In genomic region chr14:69079188-69079742, GRCh38 we compare ENCODE assay signal across 10 cellular contexts.
DNase-seq lines count a peak whose midpoint lies in the region; ATAC-seq, FAIRE-seq and TF ChIP-seq lines count a peak whose summit lies in the region.
"Had no signal": no experiment of that assay in that cellular context is flagged by ENCODE, and none has a peak within 500 bp of the region (broad histone marks: within the 10 kb centered on the region; RNA-seq: fewer than 3 reads in every experiment).

No MANE protein-coding gene starts in this region.

- no peak for TF ChIP-seq CTCF in CD8-positive, alpha-beta T cell (IDR thresholded peaks at IDR 0.05)
- TF ChIP-seq CTCF in RWPE1 (conservative IDR thresholded peaks at IDR 0.05; ENCODE audit: low read depth) (no peak), fibroblast of mammary gland (conservative IDR thresholded peaks at IDR 0.05; ENCODE audit: control insufficient read depth, insufficient read depth, low read depth, low read length) (no peak), nephron progenitor cell (IDR thresholded peaks at IDR 0.05) (no peak)

- POLR2A ChIA-PET in CD8-positive, alpha-beta T cell (lab: Charles Lee): no interaction called here
- POLR2A ChIA-PET in RWPE1 (lab: Yijun Ruan, JAX; ENCODE audit: low non-redundant PET): no interaction called here

- no peak overlapping the region for H3K4me3 ChIP-seq in CD8-positive, alpha-beta T cell (ENCODE audit: low read depth, low read length)
- no peak overlapping the region for H3K4me3 ChIP-seq in fibroblast of mammary gland (ENCODE audit: control insufficient read depth, low read depth, low read length)

- no peak overlapping the region for H3K27ac ChIP-seq in CD8-positive, alpha-beta T cell (ENCODE audit: low read depth, low read length)
- peak overlapping the region; percentile 54; the same call in 1 of the 2 replicates for H3K27ac ChIP-seq in RWPE1

- intact Hi-C loops in CD8-positive, alpha-beta T cell (cut with DNase I, micrococcal nuclease): no loop called here
- intact Hi-C loops in activated T-helper 1 cell treated with anti-CD3 and anti-CD28 coated beads, Interleukin-12 subunit alpha, Interleukin-12 subunit beta, Interleukin-2, Interleukin-4 antibody, amounts not matched to agents 30 ng/mL and 10 ng/mL and 1 ng/mL, durations not matched to agents 14 hours and 24 hours and 36 hours (cut with micrococcal nuclease): no loop called here

- no peaks in the 10 kb centered on the region for H3K27me3 Mint-ChIP-seq in CD8-positive, alpha-beta T cell (ENCODE audit: low read depth)
- no peaks in the 10 kb centered on the region for H3K27me3 Mint-ChIP-seq in nephron progenitor cell (ENCODE audit: low read depth, poor library complexity)
- H3K27me3 Mint-ChIP-seq in activated T-helper 1 cell treated with anti-CD3 and anti-CD28 coated beads, Interleukin-12 subunit alpha, Interleukin-12 subunit beta, Interleukin-2, Interleukin-4 antibody, amounts not matched to agents 30 ng/mL and 10 ng/mL and 1 ng/mL, durations not matched to agents 14 hours and 24 hours and 36 hours (ENCODE audit: insufficient read depth): no peaks in the 10 kb centered on the region
- H3K27me3 Mint-ChIP-seq: activated CD4-positive, alpha-beta memory T cell treated with anti-CD3 and anti-CD28 coated beads, Interleukin-2, amount 10 ng/mL, durations not matched to agents 7 days and 5 days had no signal

- ATAC-seq in CD8-positive, alpha-beta T cell: no peak

- no peak for FAIRE-seq in GM12891 (lab: Jason Lieb, UNC)

- CTCF ChIA-PET in CD8-positive, alpha-beta T cell (lab: Charles Lee): no interaction called here
- CTCF ChIA-PET in RWPE1 (lab: Yijun Ruan, JAX): no interaction called here

- H3K9me3 Mint-ChIP-seq in CD8-positive, alpha-beta T cell: no peaks in the 10 kb centered on the region
- H3K9me3 Mint-ChIP-seq in nephron progenitor cell: no peaks in the 10 kb centered on the region
- H3K9me3 Mint-ChIP-seq in activated T-helper 1 cell treated with anti-CD3 and anti-CD28 coated beads, Interleukin-12 subunit alpha, Interleukin-12 subunit beta, Interleukin-2, Interleukin-4 antibody, amounts not matched to agents 30 ng/mL and 10 ng/mL and 1 ng/mL, durations not matched to agents 14 hours and 24 hours and 36 hours: no peaks in the 10 kb centered on the region
- H3K9me3 Mint-ChIP-seq: activated CD4-positive, alpha-beta memory T cell treated with anti-CD3 and anti-CD28 coated beads, Interleukin-2, amount 10 ng/mL, durations not matched to agents 7 days and 5 days had no signal

- peaks cover 83% of the 10 kb centered on the region for H3K36me3 Mint-ChIP-seq in CD8-positive, alpha-beta T cell
- peaks cover 72% of the 10 kb centered on the region for H3K36me3 Mint-ChIP-seq in nephron progenitor cell (ENCODE audit: low read depth)
- peaks cover 20% of the 10 kb centered on the region for H3K36me3 Mint-ChIP-seq in activated T-helper 1 cell treated with anti-CD3 and anti-CD28 coated beads, Interleukin-12 subunit alpha, Interleukin-12 subunit beta, Interleukin-2, Interleukin-4 antibody, amounts not matched to agents 30 ng/mL and 10 ng/mL and 1 ng/mL, durations not matched to agents 14 hours and 24 hours and 36 hours (ENCODE audit: low read depth)

- DNase-seq in CD8-positive, alpha-beta T cell: no peak
- peak; percentile 54 for DNase-seq in RWPE1 (ENCODE audit: low spot score)
- DNase-seq in fibroblast of mammary gland (ENCODE audit: low read depth): peak; percentile 63
- DNase-seq in nephron progenitor cell: no peak
- no peak for DNase-seq in GM19238 (ENCODE audit: insufficient read length, low spot score)
- DNase-seq in NCI-H1105 treated with DMSO at 0.1 percent for 48 hours (lab: John Stamatoyannopoulos, UW): no peak
- no peak for DNase-seq in GM12891 (ENCODE audit: insufficient read length, low spot score)
- DNase-seq in activated T-helper 1 cell treated with anti-CD3 and anti-CD28 coated beads, Interleukin-12 subunit alpha, Interleukin-12 subunit beta, Interleukin-2, Interleukin-4 antibody, amounts not matched to agents 30 ng/mL and 10 ng/mL and 1 ng/mL, durations not matched to agents 14 hours and 24 hours and 36 hours (ENCODE audit: low spot score): no peak
- DNase-seq: activated CD4-positive, alpha-beta memory T cell treated with anti-CD3 and anti-CD28 coated beads, Interleukin-2, amount 10 ng/mL, durations not matched to agents 7 days and 5 days; head of caudate nucleus had no signal

- no peak for TF ChIP-seq POLR2A in GM12891 (IDR thresholded peaks at IDR 0.05; ENCODE audit: low read depth, low read length)

- no peak overlapping the region for H3K4me3 Mint-ChIP-seq in CD8-positive, alpha-beta T cell
- H3K4me3 Mint-ChIP-seq in nephron progenitor cell: no peak overlapping the region
- no peak overlapping the region for H3K4me3 Mint-ChIP-seq in activated T-helper 1 cell treated with anti-CD3 and anti-CD28 coated beads, Interleukin-12 subunit alpha, Interleukin-12 subunit beta, Interleukin-2, Interleukin-4 antibody, amounts not matched to agents 30 ng/mL and 10 ng/mL and 1 ng/mL, durations not matched to agents 14 hours and 24 hours and 36 hours
- H3K4me3 Mint-ChIP-seq: activated CD4-positive, alpha-beta memory T cell treated with anti-CD3 and anti-CD28 coated beads, Interleukin-2, amount 10 ng/mL, durations not matched to agents 7 days and 5 days had no signal

- no peaks in the 10 kb centered on the region for H3K4me1 ChIP-seq in CD8-positive, alpha-beta T cell (ENCODE audit: insufficient read depth, low read length)

- H3K36me3 ChIP-seq in CD8-positive, alpha-beta T cell (ENCODE audit: insufficient read depth, low read length): peaks cover 18% of the 10 kb centered on the region

- H3K27ac Mint-ChIP-seq in CD8-positive, alpha-beta T cell: peak overlapping the region; percentile 24
- H3K27ac Mint-ChIP-seq in nephron progenitor cell: peak overlapping the region; percentile 81
- H3K27ac Mint-ChIP-seq in activated T-helper 1 cell treated with anti-CD3 and anti-CD28 coated beads, Interleukin-12 subunit alpha, Interleukin-12 subunit beta, Interleukin-2, Interleukin-4 antibody, amounts not matched to agents 30 ng/mL and 10 ng/mL and 1 ng/mL, durations not matched to agents 14 hours and 24 hours and 36 hours: no peak overlapping the region
- H3K27ac Mint-ChIP-seq: activated CD4-positive, alpha-beta memory T cell treated with anti-CD3 and anti-CD28 coated beads, Interleukin-2, amount 10 ng/mL, durations not matched to agents 7 days and 5 days had no signal

- no peaks in the 10 kb centered on the region for H3K27me3 ChIP-seq in CD8-positive, alpha-beta T cell (ENCODE audit: insufficient read depth, low read length)

- peaks cover 22% of the 10 kb centered on the region for H3K4me1 Mint-ChIP-seq in CD8-positive, alpha-beta T cell (ENCODE audit: low read depth)
- peaks cover 9% of the 10 kb centered on the region for H3K4me1 Mint-ChIP-seq in nephron progenitor cell
- peaks cover 6% of the 10 kb centered on the region for H3K4me1 Mint-ChIP-seq in activated T-helper 1 cell treated with anti-CD3 and anti-CD28 coated beads, Interleukin-12 subunit alpha, Interleukin-12 subunit beta, Interleukin-2, Interleukin-4 antibody, amounts not matched to agents 30 ng/mL and 10 ng/mL and 1 ng/mL, durations not matched to agents 14 hours and 24 hours and 36 hours (ENCODE audit: low read depth)

- H3K9me3 ChIP-seq in CD8-positive, alpha-beta T cell (ENCODE audit: low read length): no peaks in the 10 kb centered on the region

TF ChIP-seq in GM12891, 5 proteins besides CTCF, POLR2A, EP300 and RAD21:
- no peak for TF ChIP-seq PAX5 (IDR thresholded peaks at IDR 0.05; ENCODE audit: insufficient read depth, low read length, severe bottlenecking)
- no peak for TF ChIP-seq TAF1 (IDR thresholded peaks at IDR 0.05; ENCODE audit: low read depth, low read length)
- no peak for TF ChIP-seq POLR2AphosphoS5 (IDR thresholded peaks at IDR 0.05; ENCODE audit: low read depth, low read length)
- no peak for TF ChIP-seq SPI1 (IDR thresholded peaks at IDR 0.05; ENCODE audit: low read depth, low read length)
- no peak for TF ChIP-seq POU2F2 (IDR thresholded peaks at IDR 0.05; ENCODE audit: low read depth, low read length)

Comparison
In these comparisons a context has a peak if more than half of its experiments do, and no peak if none do; other contexts are left out.
1. DNase-seq: peak in RWPE1 (single experiment) and fibroblast of mammary gland (single experiment); none in CD8-positive, alpha-beta T cell (0 of 7), nephron progenitor cell (single experiment), GM19238 (single experiment), NCI-H1105 treated with DMSO at 0.1 percent for 48 hours (single experiment), GM12891 (single experiment) and activated T-helper 1 cell treated with anti-CD3 and anti-CD28 coated beads, Interleukin-12 subunit alpha, Interleukin-12 subunit beta, Interleukin-2, Interleukin-4 antibody, amounts not matched to agents 30 ng/mL and 10 ng/mL and 1 ng/mL, durations not matched to agents 14 hours and 24 hours and 36 hours (single experiment).